33 cellular contexts compared by ENCODE assay signal in genomic region chr2:172073518-172073917, GRCh38. TPM values are rescaled to one million over a fixed set of nuclear protein-coding genes. Genes with fewer than 3 reads are reported as not detected.
"Had no signal": no experiment of that assay in that cellular context is flagged by ENCODE, and none has a peak within 500 bp of the region (broad histone marks: within the 10 kb centered on the region; RNA-seq: fewer than 3 reads in every experiment).

No MANE protein-coding gene starts in this region.

- H3K4me1 ChIP-seq: left lung, lower lobe of right lung, right atrium auricular region, right lobe of liver, tibial nerve, uterus had no signal

- H3K4me3 ChIP-seq: left lung, lower lobe of right lung, ovary, right atrium auricular region, right lobe of liver, smooth muscle cell, tibial nerve, uterus had no signal

- H3K36me3 ChIP-seq: left lung, lower lobe of right lung, ovary, right atrium auricular region, right lobe of liver, uterus had no signal

- DNase-seq: hippocampal formation; kidney glomerular epithelial cell; left cardiac atrium; left lung; lower lobe of right lung; mesendoderm; naive B cell; natural killer cell; nephron progenitor cell; ovary; right lobe of liver; stimulated activated CD4-positive, alpha-beta T cell treated with anti-CD3 and anti-CD28 coated beads, Interleukin-1b, Interleukin-23, amount 100 ng/mL, for 48 hours; stimulated activated CD4-positive, alpha-beta T cell treated with anti-CD3 and anti-CD28 coated beads, Interleukin-2, amount 100 ng/mL, for 48 hours; stimulated activated CD4-positive, alpha-beta T cell treated with anti-CD3 and anti-CD28 coated beads, Interleukin-4, amount 100 ng/mL, for 4 hours; stimulated activated CD8-positive, alpha-beta memory T cell treated with anti-CD3 and anti-CD28 coated beads, Interleukin-4, amount 100 ng/mL, for 48 hours; stimulated activated naive CD4-positive, alpha-beta T cell treated with Interleukin-2 at 50 U/mL for 16 hours; stimulated activated naive CD8-positive, alpha-beta T cell treated with anti-CD3 and anti-CD28 coated beads, Interleukin-15, amount 100 ng/mL, for 72 hours; substantia nigra; uterus had no signal

- H3K4me3 Mint-ChIP-seq: mesothelial cell of epicardium; naive B cell; natural killer cell; nephron progenitor cell; stimulated activated memory B cell treated with anti-CD40 and anti-IgM and Interleukin-4, amounts not matched to agents 10 μg/mL and 1 μg/mL and 100 μg/mL, for 72 hours; stimulated activated naive CD8-positive, alpha-beta T cell treated with anti-CD3 and anti-CD28 coated beads, Interleukin-15, amount 100 ng/mL, for 72 hours; type B pancreatic cell had no signal

- H3K27ac Mint-ChIP-seq: mesothelial cell of epicardium; naive B cell; natural killer cell; nephron progenitor cell; progenitor cell of endocrine pancreas; stimulated activated memory B cell treated with anti-CD40 and anti-IgM and Interleukin-4, amounts not matched to agents 10 μg/mL and 1 μg/mL and 100 μg/mL, for 72 hours; stimulated activated naive CD8-positive, alpha-beta T cell treated with anti-CD3 and anti-CD28 coated beads, Interleukin-15, amount 100 ng/mL, for 72 hours; type B pancreatic cell had no signal

- H3K9me3 ChIP-seq: left lung, lower lobe of right lung, ovary, right atrium auricular region, right lobe of liver, tibial nerve, uterus had no signal

- H3K4me2 ChIP-seq: smooth muscle cell had no signal

- H3K36me3 Mint-ChIP-seq: type B pancreatic cell had no signal

- ATAC-seq: left cardiac atrium; left lung; lower lobe of right lung; natural killer cell; stimulated activated memory B cell treated with anti-CD40 and anti-IgM and Interleukin-4, amounts not matched to agents 10 μg/mL and 1 μg/mL and 100 μg/mL, for 72 hours; stimulated activated naive CD8-positive, alpha-beta T cell treated with anti-CD3 and anti-CD28 coated beads, Interleukin-15, amount 100 ng/mL, for 72 hours had no signal

- H3K27me3 ChIP-seq: ovary, right atrium auricular region, tibial nerve, uterus had no signal

- H3K9me3 Mint-ChIP-seq: mesothelial cell of epicardium; naive B cell; natural killer cell; stimulated activated naive CD8-positive, alpha-beta T cell treated with anti-CD3 and anti-CD28 coated beads, Interleukin-15, amount 100 ng/mL, for 72 hours; type B pancreatic cell had no signal

- H3K4me1 Mint-ChIP-seq: naive B cell; natural killer cell; stimulated activated memory B cell treated with anti-CD40 and anti-IgM and Interleukin-4, amounts not matched to agents 10 μg/mL and 1 μg/mL and 100 μg/mL, for 72 hours; stimulated activated naive CD8-positive, alpha-beta T cell treated with anti-CD3 and anti-CD28 coated beads, Interleukin-15, amount 100 ng/mL, for 72 hours had no signal

- H3K27ac ChIP-seq: left lung, lower lobe of right lung, ovary, right atrium auricular region, right lobe of liver, tibial nerve, uterus had no signal

RNA-seq across cellular contexts. Expression of gene DLX1, which starts 11.8 kb away (rescaled TPM):
- total RNA-seq: left lung, liver, lower lobe of right lung, mononuclear cell, natural killer cell, renal cortical epithelial cell, right atrium auricular region, right lobe of liver, skeletal muscle tissue, ureter had no signal
- polyA plus RNA-seq: liver had no signal

RNA-seq across cellular contexts. Expression of gene DLX2, which starts 29.2 kb away (rescaled TPM):
- total RNA-seq: left cardiac atrium, left lung, liver, lower lobe of right lung, mononuclear cell, omental fat pad, pulmonary artery endothelial cell, renal cortical epithelial cell, right atrium auricular region, right lobe of liver, skeletal muscle tissue, tibial nerve, ureter, uterus had no signal
- polyA plus RNA-seq: liver, ovary had no signal
